In the genomic region with DNA sequence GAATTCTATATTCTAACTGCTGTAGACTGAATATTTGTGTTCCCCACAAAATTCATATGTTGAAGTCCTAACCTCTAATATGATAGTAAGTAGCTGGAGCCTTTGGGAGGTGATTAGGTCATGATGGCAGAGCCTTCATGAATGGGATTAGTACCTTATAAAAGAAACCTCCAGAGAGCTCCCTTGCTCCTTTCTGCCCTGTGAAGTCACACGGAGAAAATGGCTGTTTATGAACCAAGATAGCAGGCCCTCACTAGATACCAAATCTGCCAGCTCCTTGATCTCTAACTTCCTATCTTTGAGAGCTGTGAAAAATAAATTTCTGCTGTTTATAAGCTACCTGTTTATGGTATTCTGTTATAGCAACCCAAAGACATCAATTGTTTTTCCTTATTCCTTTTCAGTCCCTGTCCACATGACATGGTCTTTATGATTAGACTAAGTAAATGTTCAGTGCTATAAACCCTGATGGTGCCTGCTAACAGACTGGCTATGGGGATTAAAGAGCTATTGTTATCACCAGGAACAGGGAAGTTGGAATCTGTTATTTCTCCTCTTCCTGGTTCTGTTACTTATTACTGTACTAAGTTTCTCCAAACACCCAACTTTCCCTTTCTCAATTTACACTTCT, we compare ENCODE assay signal across 1 cellular context.
TF ChIP-seq lines count a peak whose summit lies in the region.

No MANE protein-coding gene starts in this region.

TF ChIP-seq in K562, 482 proteins besides CTCF, POLR2A, EP300 and RAD21:
- TF ChIP-seq CEBPB (tag; IDR thresholded peaks at IDR 0.05) = no peak
- 0 out of 2 replicates have a peak, but pooled peaks have one; percentile 15 for TF ChIP-seq ZNF592 (IDR thresholded peaks at IDR 0.05)
- no peak for TF ChIP-seq FOXP4 (CRISPR knock-in tag; IDR thresholded peaks at IDR 0.05; ENCODE audit: borderline replicate concordance)
- no peak for TF ChIP-seq KLF10 (CRISPR knock-in tag; IDR thresholded peaks at IDR 0.05)
- TF ChIP-seq, protein P1, sequence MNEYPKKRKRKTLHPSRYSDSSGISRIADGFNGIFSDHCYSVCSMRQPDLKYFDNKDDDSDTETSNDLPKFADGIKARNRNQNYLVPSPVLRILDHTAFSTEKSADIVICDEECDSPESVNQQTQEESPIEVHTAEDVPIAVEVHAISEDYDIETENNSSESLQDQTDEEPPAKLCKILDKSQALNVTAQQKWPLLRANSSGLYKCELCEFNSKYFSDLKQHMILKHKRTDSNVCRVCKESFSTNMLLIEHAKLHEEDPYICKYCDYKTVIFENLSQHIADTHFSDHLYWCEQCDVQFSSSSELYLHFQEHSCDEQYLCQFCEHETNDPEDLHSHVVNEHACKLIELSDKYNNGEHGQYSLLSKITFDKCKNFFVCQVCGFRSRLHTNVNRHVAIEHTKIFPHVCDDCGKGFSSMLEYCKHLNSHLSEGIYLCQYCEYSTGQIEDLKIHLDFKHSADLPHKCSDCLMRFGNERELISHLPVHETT (CRISPR knock-in tag; conservative IDR thresholded peaks at IDR 0.05 in 1 of 2, IDR thresholded peaks at IDR 0.05 in 1 of 2) = no peak
- TF ChIP-seq PYGO2 (tag; IDR thresholded peaks at IDR 0.05) = no peak
- TF ChIP-seq, protein P2, sequence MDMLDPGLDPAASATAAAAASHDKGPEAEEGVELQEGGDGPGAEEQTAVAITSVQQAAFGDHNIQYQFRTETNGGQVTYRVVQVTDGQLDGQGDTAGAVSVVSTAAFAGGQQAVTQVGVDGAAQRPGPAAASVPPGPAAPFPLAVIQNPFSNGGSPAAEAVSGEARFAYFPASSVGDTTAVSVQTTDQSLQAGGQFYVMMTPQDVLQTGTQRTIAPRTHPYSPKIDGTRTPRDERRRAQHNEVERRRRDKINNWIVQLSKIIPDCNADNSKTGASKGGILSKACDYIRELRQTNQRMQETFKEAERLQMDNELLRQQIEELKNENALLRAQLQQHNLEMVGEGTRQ (CRISPR knock-in tag; IDR thresholded peaks at IDR 0.05) = no peak
- TF ChIP-seq TSC22D4 (tag; IDR thresholded peaks at IDR 0.05) = no peak
- peak in 1 of 3 experiments; percentile 67 for TF ChIP-seq YY1 (IDR thresholded peaks at IDR 0.05; ENCODE audit: borderline replicate concordance in 1 of 3, control insufficient read depth in 1 of 3, extremely low read depth in 1 of 3, insufficient read depth in 3 of 3, insufficient read length in 1 of 3, insufficient replicate concordance in 2 of 3, low read depth in 1 of 3, low read length in 2 of 3)
- no peak for TF ChIP-seq ZNF217 (CRISPR knock-in tag; IDR thresholded peaks at IDR 0.05)
- TF ChIP-seq SOX6 (IDR thresholded peaks at IDR 0.05) = peak; percentile 45; the same call in 1 of the 2 replicates
- TF ChIP-seq ID3 (CRISPR knock-in tag; IDR thresholded peaks at IDR 0.05) = no peak
- 0 out of 2 replicates have a peak, but pooled peaks have one; percentile 5 for TF ChIP-seq ID3 (tag; IDR thresholded peaks at IDR 0.05)
- TF ChIP-seq ELF1 (tag; IDR thresholded peaks at IDR 0.05) = peak; percentile 42; the same call in 1 of the 2 replicates
- TF ChIP-seq ZBTB17 (CRISPR knock-in tag; IDR thresholded peaks at IDR 0.05) = no peak
- TF ChIP-seq TCF15 (CRISPR knock-in tag; IDR thresholded peaks at IDR 0.05) = no peak
- peak in 1 of 2 experiments; percentile 33; a peak in 1 of 4 replicates for TF ChIP-seq FOXK2 (conservative IDR thresholded peaks at IDR 0.05 in 1 of 2, IDR thresholded peaks at IDR 0.05 in 1 of 2; ENCODE audit: low read depth in 2 of 2)
- TF ChIP-seq CBFA2T3 (IDR thresholded peaks at IDR 0.05) = peak; percentile 10; the same call in 1 of the 2 replicates
TF ChIP-seq in K562: peak in this region for 7.
